In genomic region chr6:5624256-5624655, GRCh38 we compare ENCODE assay signal across 25 cellular contexts.
"Had no signal": no experiment of that assay in that cellular context is flagged by ENCODE, and none has a peak within 500 bp of the region (broad histone marks: within the 10 kb centered on the region; RNA-seq: fewer than 3 reads in every experiment).

No MANE protein-coding gene starts in this region.

- H3K9me3 Mint-ChIP-seq: activated CD4-positive, alpha-beta T cell treated with anti-CD3 and anti-CD28 coated beads, Interleukin-2, amount 10 ng/mL, durations not matched to agents 24 days and 14 days; activated CD8-positive, alpha-beta T cell treated with anti-CD3 and anti-CD28 coated beads for 36 hours; nephron progenitor cell; T-helper 1 cell treated with Interleukin-12 subunit alpha and Interleukin-12 subunit beta and Interleukin-4 antibody, amounts not matched to agents 30 μg/mL and 1 μg/mL, for 36 hours had no signal

- H3K36me3 ChIP-seq: breast epithelium, esophagus muscularis mucosa, left lung, suprapubic skin, transverse colon had no signal

- H3K4me3 ChIP-seq: breast epithelium, coronary artery, esophagus muscularis mucosa, left lung, spleen, suprapubic skin, transverse colon had no signal

- H3K27me3 Mint-ChIP-seq: activated CD8-positive, alpha-beta memory T cell treated with anti-CD3 and anti-CD28 coated beads, Interleukin-2, amount 10 ng/mL, durations not matched to agents 7 days and 5 days; activated CD8-positive, alpha-beta T cell treated with anti-CD3 and anti-CD28 coated beads for 36 hours; progenitor cell of endocrine pancreas; stimulated activated naive CD8-positive, alpha-beta T cell treated with anti-CD3 and anti-CD28 coated beads, Interleukin-15, amount 100 ng/mL, for 72 hours had no signal

- ATAC-seq: activated CD8-positive, alpha-beta memory T cell treated with anti-CD3 and anti-CD28 coated beads, Interleukin-2, amount 10 ng/mL, durations not matched to agents 7 days and 5 days; activated CD8-positive, alpha-beta T cell treated with anti-CD3 and anti-CD28 coated beads for 36 hours; activated naive CD4-positive, alpha-beta T cell treated with anti-CD3 and anti-CD28 coated beads, Interleukin-2, amount 50 U/mL, for 72 hours; left lung; stimulated activated naive CD8-positive, alpha-beta T cell treated with anti-CD3 and anti-CD28 coated beads, Interleukin-15, amount 100 ng/mL, for 72 hours had no signal

- H3K4me3 Mint-ChIP-seq: activated CD4-positive, alpha-beta T cell treated with anti-CD3 and anti-CD28 coated beads, Interleukin-2, amount 10 ng/mL, durations not matched to agents 24 days and 14 days; activated CD8-positive, alpha-beta memory T cell treated with anti-CD3 and anti-CD28 coated beads, Interleukin-2, amount 10 ng/mL, durations not matched to agents 7 days and 5 days; activated CD8-positive, alpha-beta T cell treated with anti-CD3 and anti-CD28 coated beads for 36 hours; nephron progenitor cell; stimulated activated naive CD8-positive, alpha-beta T cell treated with anti-CD3 and anti-CD28 coated beads, Interleukin-15, amount 100 ng/mL, for 72 hours; T-helper 1 cell treated with Interleukin-12 subunit alpha and Interleukin-12 subunit beta and Interleukin-4 antibody, amounts not matched to agents 30 μg/mL and 1 μg/mL, for 36 hours had no signal

- H3K9me3 ChIP-seq: breast epithelium, esophagus muscularis mucosa, left lung, spleen, suprapubic skin, transverse colon had no signal

- H3K27ac Mint-ChIP-seq: activated CD4-positive, alpha-beta T cell treated with anti-CD3 and anti-CD28 coated beads, Interleukin-2, amount 10 ng/mL, durations not matched to agents 24 days and 14 days; activated CD8-positive, alpha-beta memory T cell treated with anti-CD3 and anti-CD28 coated beads, Interleukin-2, amount 10 ng/mL, durations not matched to agents 7 days and 5 days; activated CD8-positive, alpha-beta T cell treated with anti-CD3 and anti-CD28 coated beads for 36 hours; activated naive CD4-positive, alpha-beta T cell treated with anti-CD3 and anti-CD28 coated beads, Interleukin-2, amount 50 U/mL, for 72 hours; nephron progenitor cell; progenitor cell of endocrine pancreas; T-helper 1 cell treated with Interleukin-12 subunit alpha and Interleukin-12 subunit beta and Interleukin-4 antibody, amounts not matched to agents 30 μg/mL and 1 μg/mL, for 36 hours had no signal

- H3K4me1 ChIP-seq: breast epithelium, suprapubic skin, transverse colon had no signal

- DNase-seq: activated CD4-positive, alpha-beta T cell treated with anti-CD3 and anti-CD28 coated beads, Interleukin-2, amount 10 ng/mL, durations not matched to agents 24 days and 14 days; activated CD8-positive, alpha-beta memory T cell treated with anti-CD3 and anti-CD28 coated beads, Interleukin-2, amount 10 ng/mL, durations not matched to agents 7 days and 5 days; activated CD8-positive, alpha-beta T cell treated with anti-CD3 and anti-CD28 coated beads for 36 hours; activated effector memory CD4-positive, alpha-beta T cell treated with anti-CD3 and anti-CD28 coated beads, Interleukin-2, amount 50 U/mL, for 16 hours; activated T-cell treated with anti-CD3 and anti-CD28 coated beads for 4 hours; amniotic stem cell; cerebellar nuclear complex; glutamatergic neuron; hippocampal formation; kidney glomerular epithelial cell; left lung; mammary epithelial cell; nephron progenitor cell; retina; spleen; stimulated activated CD4-positive, alpha-beta T cell treated with anti-CD3 and anti-CD28 coated beads, Interleukin-4, amount 100 ng/mL, for 4 hours; stimulated activated naive CD8-positive, alpha-beta T cell treated with anti-CD3 and anti-CD28 coated beads, Interleukin-15, amount 100 ng/mL, for 72 hours; transverse colon had no signal

- H3K27me3 ChIP-seq: breast epithelium, esophagus muscularis mucosa, left lung, spleen, suprapubic skin, transverse colon had no signal

- H3K27ac ChIP-seq: breast epithelium, coronary artery, esophagus muscularis mucosa, left lung, spleen, suprapubic skin, transverse colon had no signal
